ENCODE assay signal across 19 cellular contexts in genomic region chr9:68925175-68925574, GRCh38.
"Had no signal": no experiment of that assay in that cellular context is flagged by ENCODE, and none has a peak within 500 bp of the region (broad histone marks: within the 10 kb centered on the region; RNA-seq: fewer than 3 reads in every experiment).

No MANE protein-coding gene starts in this region.

- ATAC-seq: esophagus mucosa; foreskin keratinocyte; gastroesophageal sphincter; heart left ventricle; mucosa of descending colon; sciatic nerve; stimulated activated naive CD8-positive, alpha-beta T cell treated with anti-CD3 and anti-CD28 coated beads, Interleukin-15, amount 100 ng/mL, for 72 hours had no signal

- DNase-seq: dorsolateral prefrontal cortex; effector CD4-positive, alpha-beta T cell; foreskin keratinocyte; heart left ventricle; hippocampal formation; islet precursor cell; mucosa of descending colon; naive B cell; nucleus accumbens; stimulated activated CD4-positive, alpha-beta T cell treated with anti-CD3 and anti-CD28 coated beads, Interleukin-12 subunit alpha, Interleukin-12 subunit beta, amount 100 ng/mL, for 4 hours; stimulated activated CD4-positive, alpha-beta T cell treated with anti-CD3 and anti-CD28 coated beads, Interleukin-1b, Interleukin-23, amount 100 ng/mL, for 48 hours; stimulated activated CD4-positive, alpha-beta T cell treated with anti-CD3 and anti-CD28 coated beads, Interleukin-4, amount 100 ng/mL, for 1 hour; stimulated activated CD8-positive, alpha-beta memory T cell treated with anti-CD3 and anti-CD28 coated beads, Interleukin-4, amount 100 ng/mL, for 48 hours; stimulated activated naive CD4-positive, alpha-beta T cell; stimulated activated naive CD8-positive, alpha-beta T cell treated with anti-CD3 and anti-CD28 coated beads, Interleukin-15, amount 100 ng/mL, for 72 hours; transverse colon had no signal
